Comparison of ENCODE assay signal across 23 cellular contexts in the genomic region with DNA sequence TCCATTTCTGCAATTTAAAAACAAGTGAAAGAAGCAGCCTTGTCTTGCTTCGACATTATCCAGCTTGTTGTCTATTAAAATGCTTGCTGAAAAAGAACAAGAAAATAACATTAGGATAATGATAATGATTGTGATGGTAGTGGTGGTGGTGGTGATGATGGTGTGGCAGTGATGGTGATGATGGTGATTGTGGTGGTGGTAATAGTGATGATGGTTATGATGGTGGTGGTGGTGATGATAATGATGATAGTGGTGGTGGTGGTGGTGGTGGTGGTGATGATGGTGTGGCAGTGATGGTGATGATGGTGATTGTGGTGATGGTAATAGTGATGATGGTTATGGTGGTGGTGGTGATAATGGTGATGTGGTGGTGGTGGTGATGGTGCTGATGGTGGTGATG. TPM values are rescaled to one million over a fixed set of nuclear protein-coding genes. Genes with fewer than 3 reads are reported as not detected.
DNase-seq lines count a peak whose midpoint lies in the region; ATAC-seq, FAIRE-seq and TF ChIP-seq lines count a peak whose summit lies in the region.
"Had no signal": no experiment of that assay in that cellular context is flagged by ENCODE, and none has a peak within 500 bp of the region (broad histone marks: within the 10 kb centered on the region; RNA-seq: fewer than 3 reads in every experiment).

No MANE protein-coding gene starts in this region.

- H3K4me3 ChIP-seq in brain microvascular endothelial cell (ENCODE audit: low read depth, low read length) = no peak overlapping the region
- H3K4me3 ChIP-seq: Peyer's patch had no signal

- peaks cover 9 to 12% of the 10 kb centered on the region in 2 donors for H3K36me3 Mint-ChIP-seq in activated T-cell treated with anti-CD3 and anti-CD28 coated beads, Interleukin-2, amount 50 U/mL, for 72 hours (ENCODE audit: insufficient read depth in 2 of 2)
- H3K36me3 Mint-ChIP-seq in activated T-cell treated with anti-CD3 and anti-CD28 coated beads, Interleukin-2, amount 50 U/mL, for 4 hours (ENCODE audit: insufficient read depth) = peaks cover 10% of the 10 kb centered on the region
- peaks cover 10% of the 10 kb centered on the region for H3K36me3 Mint-ChIP-seq in effector memory CD8-positive, alpha-beta T cell (ENCODE audit: insufficient read depth)
- H3K36me3 Mint-ChIP-seq in stimulated activated effector memory CD8-positive, alpha-beta T cell treated with anti-CD3 and anti-CD28 coated beads, Interleukin-12 subunit alpha, Interleukin-12 subunit beta, amount 100 ng/mL, for 72 hours = peaks cover 17% of the 10 kb centered on the region

- FAIRE-seq in HTR-8/SVneo (lab: Jason Lieb, UNC) = peak; percentile 100
- FAIRE-seq in frontal cortex (lab: Jason Lieb, UNC) = no peak
- FAIRE-seq: A204.1 had no signal

- no peak overlapping the region for H3K27ac ChIP-seq in brain microvascular endothelial cell
- H3K27ac ChIP-seq: KMS-11, Peyer's patch had no signal

- peak overlapping the region; percentile 59 for H3K27ac Mint-ChIP-seq in activated T-cell treated with anti-CD3 and anti-CD28 coated beads, Interleukin-2, amount 50 U/mL, for 72 hours
- H3K27ac Mint-ChIP-seq in effector memory CD8-positive, alpha-beta T cell = peak overlapping the region; percentile 9 to 30
- peak overlapping the region; percentile 89 for H3K27ac Mint-ChIP-seq in stimulated activated effector memory CD8-positive, alpha-beta T cell treated with anti-CD3 and anti-CD28 coated beads, Interleukin-12 subunit alpha, Interleukin-12 subunit beta, amount 100 ng/mL, for 72 hours
- H3K27ac Mint-ChIP-seq: CD4-positive, alpha-beta T cell had no signal

- H3K4me3 Mint-ChIP-seq in activated T-cell treated with anti-CD3 and anti-CD28 coated beads, Interleukin-2, amount 50 U/mL, for 72 hours = no peak overlapping the region
- H3K4me3 Mint-ChIP-seq in activated T-cell treated with anti-CD3 and anti-CD28 coated beads, Interleukin-2, amount 50 U/mL, for 4 hours = no peak overlapping the region
- no peak overlapping the region for H3K4me3 Mint-ChIP-seq in effector memory CD8-positive, alpha-beta T cell
- H3K4me3 Mint-ChIP-seq in stimulated activated effector memory CD8-positive, alpha-beta T cell treated with anti-CD3 and anti-CD28 coated beads, Interleukin-12 subunit alpha, Interleukin-12 subunit beta, amount 100 ng/mL, for 72 hours = no peak overlapping the region
- H3K4me3 Mint-ChIP-seq: CD4-positive, alpha-beta T cell had no signal

- H3K27me3 Mint-ChIP-seq in activated T-cell treated with anti-CD3 and anti-CD28 coated beads, Interleukin-2, amount 50 U/mL, for 72 hours (ENCODE audit: low read depth) = no peaks in the 10 kb centered on the region
- H3K27me3 Mint-ChIP-seq in activated T-cell treated with anti-CD3 and anti-CD28 coated beads, Interleukin-2, amount 50 U/mL, for 4 hours (ENCODE audit: low read depth) = no peaks in the 10 kb centered on the region
- H3K27me3 Mint-ChIP-seq in effector memory CD8-positive, alpha-beta T cell = no peaks in the 10 kb centered on the region
- H3K27me3 Mint-ChIP-seq: CD4-positive, alpha-beta T cell had no signal

- no peak for DNase-seq in activated T-cell treated with anti-CD3 and anti-CD28 coated beads, Interleukin-2, amount 50 U/mL, for 72 hours
- DNase-seq in activated T-cell treated with anti-CD3 and anti-CD28 coated beads, Interleukin-2, amount 50 U/mL, for 4 hours = no peak
- DNase-seq in HTR-8/SVneo (ENCODE audit: insufficient read length, low spot score) (no peak), frontal cortex (ENCODE audit: low spot score in 2 of 2) (no peak), brain microvascular endothelial cell (no peak)
- DNase-seq in effector memory CD8-positive, alpha-beta T cell = no peak
- no peak for DNase-seq in stimulated activated effector memory CD8-positive, alpha-beta T cell treated with anti-CD3 and anti-CD28 coated beads, Interleukin-12 subunit alpha, Interleukin-12 subunit beta, amount 100 ng/mL, for 72 hours (ENCODE audit: low spot score in 2 of 2)
- DNase-seq: CD4-positive, alpha-beta T cell; DMS153; GF-D8; GOT3; MV-4-11; NCI-H1417; NCI-H187; NCI-H2107; NCI-H510A; NCI-H748 treated with DMSO at 0.1 percent for 48 hours; NK-92 treated with Interleukin-12 subunit alpha and Interleukin-12 subunit beta, amount 100 ng/mL, for 24 hours; Peyer's patch had no signal

- peaks cover 21% of the 10 kb centered on the region for H3K4me1 Mint-ChIP-seq in activated T-cell treated with anti-CD3 and anti-CD28 coated beads, Interleukin-2, amount 50 U/mL, for 72 hours (ENCODE audit: low read depth)
- peaks cover 5% of the 10 kb centered on the region for H3K4me1 Mint-ChIP-seq in activated T-cell treated with anti-CD3 and anti-CD28 coated beads, Interleukin-2, amount 50 U/mL, for 4 hours (ENCODE audit: low read depth)
- peaks cover under 1% of the 10 kb centered on the region in 2 donors for H3K4me1 Mint-ChIP-seq in effector memory CD8-positive, alpha-beta T cell (ENCODE audit: low read depth in 2 of 2)
- peaks cover 14% of the 10 kb centered on the region for H3K4me1 Mint-ChIP-seq in stimulated activated effector memory CD8-positive, alpha-beta T cell treated with anti-CD3 and anti-CD28 coated beads, Interleukin-12 subunit alpha, Interleukin-12 subunit beta, amount 100 ng/mL, for 72 hours

- no peak for TF ChIP-seq CTCF in brain microvascular endothelial cell (IDR thresholded peaks at IDR 0.05; ENCODE audit: low read depth, low read length, missing control alignments)

- H3K27me3 ChIP-seq in brain microvascular endothelial cell (replicated peaks) = no peaks in the 10 kb centered on the region
- H3K27me3 ChIP-seq: Peyer's patch had no signal

- peaks cover 6 to 11% of the 10 kb centered on the region in 2 donors for H3K9me3 Mint-ChIP-seq in activated T-cell treated with anti-CD3 and anti-CD28 coated beads, Interleukin-2, amount 50 U/mL, for 72 hours
- no peaks in the 10 kb centered on the region for H3K9me3 Mint-ChIP-seq in activated T-cell treated with anti-CD3 and anti-CD28 coated beads, Interleukin-2, amount 50 U/mL, for 4 hours
- H3K9me3 Mint-ChIP-seq in effector memory CD8-positive, alpha-beta T cell = peaks cover 0 to 13% of the 10 kb centered on the region in 2 donors
- peaks cover 4% of the 10 kb centered on the region for H3K9me3 Mint-ChIP-seq in stimulated activated effector memory CD8-positive, alpha-beta T cell treated with anti-CD3 and anti-CD28 coated beads, Interleukin-12 subunit alpha, Interleukin-12 subunit beta, amount 100 ng/mL, for 72 hours
- H3K9me3 Mint-ChIP-seq: CD4-positive, alpha-beta T cell had no signal

- ATAC-seq in activated T-cell treated with anti-CD3 and anti-CD28 coated beads, Interleukin-2, amount 50 U/mL, for 72 hours (replicated peaks in 1 of 2) = no peak
- ATAC-seq in activated T-cell treated with anti-CD3 and anti-CD28 coated beads, Interleukin-2, amount 50 U/mL, for 4 hours = no peak
- no peak for ATAC-seq in effector memory CD8-positive, alpha-beta T cell (replicated peaks)
- no peak for ATAC-seq in stimulated activated effector memory CD8-positive, alpha-beta T cell treated with anti-CD3 and anti-CD28 coated beads, Interleukin-12 subunit alpha, Interleukin-12 subunit beta, amount 100 ng/mL, for 72 hours
- no peak for ATAC-seq in GM19023 (IDR thresholded peaks at IDR 0.05; ENCODE audit: unreplicated experiment)
- ATAC-seq: Right ventricle myocardium inferior had no signal

- in situ Hi-C loops in brain microvascular endothelial cell (cut with HindIII; ENCODE audit: low pct_ligation_motif_present, low sequenced_read_pairs) = no loop called here

- no peaks in the 10 kb centered on the region for H3K36me3 ChIP-seq in brain microvascular endothelial cell (replicated peaks)
- H3K36me3 ChIP-seq: Peyer's patch had no signal

RNA-seq across cellular contexts. Expression of gene C17orf67, which starts 41.5 kb away (rescaled TPM):
- total RNA-seq in activated T-cell treated with anti-CD3 and anti-CD28 coated beads, Interleukin-2, amount 50 U/mL, for 72 hours = 1 to 10 TPM; 4.0 to 4.5 TPM
- total RNA-seq in activated T-cell treated with anti-CD3 and anti-CD28 coated beads, Interleukin-2, amount 50 U/mL, for 4 hours = 1 to 10 TPM; 2.0 to 2.3 (median 2.2) TPM
- total RNA-seq in frontal cortex = 2.0 TPM

RNA-seq across cellular contexts. Expression of gene DGKE, which starts 41.7 kb away (rescaled TPM):
- total RNA-seq in activated T-cell treated with anti-CD3 and anti-CD28 coated beads, Interleukin-2, amount 50 U/mL, for 72 hours = 10 to 100 TPM; 25.0 to 34.6 TPM
- 10 to 100 TPM; 30.1 to 37.4 (median 33.3) TPM for total RNA-seq in activated T-cell treated with anti-CD3 and anti-CD28 coated beads, Interleukin-2, amount 50 U/mL, for 4 hours
- 28.5 TPM for total RNA-seq in frontal cortex

Comparison
In these comparisons a context has a peak if more than half of its experiments do, and no peak if none do; other contexts are left out.
1. H3K27ac Mint-ChIP-seq: peak in every context shown above with its lines; median percentile 89 in stimulated activated effector memory CD8-positive, alpha-beta T cell treated with anti-CD3 and anti-CD28 coated beads, Interleukin-12 subunit alpha, Interleukin-12 subunit beta, amount 100 ng/mL, for 72 hours; 59 in activated T-cell treated with anti-CD3 and anti-CD28 coated beads, Interleukin-2, amount 50 U/mL, for 72 hours; 20 in effector memory CD8-positive, alpha-beta T cell.